16 cellular contexts compared by ENCODE assay signal in the genomic region with DNA sequence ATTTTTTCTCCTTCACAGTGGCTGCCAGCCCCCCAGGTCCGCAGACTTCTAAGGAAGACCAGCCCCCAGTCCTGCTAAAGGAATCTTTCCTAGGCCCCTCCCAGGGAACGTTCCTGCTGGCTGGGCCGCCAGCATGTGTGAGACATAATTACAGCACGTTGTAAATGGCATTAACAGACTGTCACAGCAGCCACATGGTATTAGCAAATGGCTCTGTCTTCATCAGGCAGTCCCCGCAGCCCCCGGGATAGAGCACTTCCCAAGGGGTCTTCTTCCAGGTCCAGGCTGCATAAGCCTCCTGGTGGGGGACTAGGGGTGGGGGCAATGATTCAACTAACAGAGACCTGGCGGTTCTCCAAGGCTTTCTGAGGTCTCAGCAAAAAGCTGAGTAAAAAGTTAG. TPM values are rescaled to one million over a fixed set of nuclear protein-coding genes. Genes with fewer than 3 reads are reported as not detected.
DNase-seq lines count a peak whose midpoint lies in the region; TF ChIP-seq lines count a peak whose summit lies in the region.
"Had no signal": no experiment of that assay in that cellular context is flagged by ENCODE, and none has a peak within 500 bp of the region (broad histone marks: within the 10 kb centered on the region; RNA-seq: fewer than 3 reads in every experiment).

No MANE protein-coding gene starts in this region.

- peak; percentile 65 for DNase-seq in NCI-H146 (lab: John Stamatoyannopoulos, UW)
- DNase-seq in NCI-H82 (lab: John Stamatoyannopoulos, UW) = peak; percentile 95
- peak; percentile 48 for DNase-seq in left kidney (ENCODE audit: low read depth, low spot score)
- no peak for DNase-seq in HAP-1 (ENCODE audit: low spot score in 2 of 2)
- DNase-seq in NCI-H1930 (lab: John Stamatoyannopoulos, UW) = no peak
- DNase-seq in mesenteric fat pad (ENCODE audit: low spot score) = no peak
- DNase-seq in NCI-H128 (lab: John Stamatoyannopoulos, UW; ENCODE audit: unreplicated experiment) = no peak
- DNase-seq: activated CD4-positive, alpha-beta T cell treated with anti-CD3 and anti-CD28 coated beads, Interleukin-2, amount 10 ng/mL, durations not matched to agents 7 days and 5 days; activated CD8-positive, alpha-beta memory T cell treated with anti-CD3 and anti-CD28 coated beads, Interleukin-2, amount 50 U/mL, for 4 hours; activated gamma-delta T cell treated with Interleukin-2 at 50 U/mL for 16 hours; CD4-positive, alpha-beta memory T cell; left lung had no signal

- H3K27ac ChIP-seq in 22Rv1 = peak overlapping the region; percentile 91
- H3K27ac ChIP-seq: cardiac muscle cell, KMS-11, left lung, neutrophil had no signal

- H3K4me1 ChIP-seq in HAP-1 = no peaks in the 10 kb centered on the region
- H3K4me1 ChIP-seq: left lung had no signal

- H3K36me3 ChIP-seq in HAP-1 (replicated peaks) = no peaks in the 10 kb centered on the region
- H3K36me3 ChIP-seq: cardiac muscle cell, left lung, neutrophil had no signal

- in situ Hi-C loops in HAP-1 (cut with MboI; ENCODE audit: low sequenced_read_pairs) = no loop called here

- TF ChIP-seq CTCF in 22Rv1 (IDR thresholded peaks at IDR 0.05) = no peak

- H3K4me3 ChIP-seq in HAP-1 = no peak overlapping the region
- H3K4me3 ChIP-seq: cardiac muscle cell, left lung had no signal

- no peaks in the 10 kb centered on the region for H3K9me3 ChIP-seq in HAP-1
- H3K9me3 ChIP-seq: left lung, neutrophil had no signal

- no peaks in the 10 kb centered on the region for H3K27me3 ChIP-seq in HAP-1 (ENCODE audit: low read depth)
- H3K27me3 ChIP-seq: cardiac muscle cell had no signal

RNA-seq across cellular contexts. Expression of a gene that starts 34.9 kb away (rescaled TPM):
- total RNA-seq in mesenteric fat pad = 2.7 TPM

Comparison
In these comparisons a context has a peak if more than half of its experiments do, and no peak if none do; other contexts are left out.
1. DNase-seq: peak in NCI-H146 (single experiment), NCI-H82 (single experiment) and left kidney (single experiment); none in HAP-1 (0 of 2), NCI-H1930 (0 of 2), mesenteric fat pad (single experiment) and NCI-H128 (single experiment).